Comparison of ENCODE assay signal across 13 cellular contexts in genomic region chr5:81044868-81045267, GRCh38.
DNase-seq lines count a peak whose midpoint lies in the region; ATAC-seq and TF ChIP-seq lines count a peak whose summit lies in the region.
"Had no signal": no experiment of that assay in that cellular context is flagged by ENCODE, and none has a peak within 500 bp of the region (broad histone marks: within the 10 kb centered on the region; RNA-seq: fewer than 3 reads in every experiment).

No MANE protein-coding gene starts in this region.

- H3K4me1 ChIP-seq in IMR-90 (ENCODE audit: control insufficient read depth, insufficient read depth, low read length), result peaks cover 3% of the 10 kb centered on the region
- H3K4me1 ChIP-seq in trophoblast cell (ENCODE audit: control insufficient read depth in 1 of 2, insufficient read depth in 2 of 2, low read length in 2 of 2), result peaks cover 0 to 2% of the 10 kb centered on the region in 2 experiments
- H3K4me1 ChIP-seq: BLaER1 treated with 17β-estradiol and CSF1 and Interleukin-3, amounts not matched to agents 10 nM and 100 nM had no signal

- intact Hi-C loops in IMR-90 (cut with micrococcal nuclease), result no loop called here
- intact Hi-C loops in dorsolateral prefrontal cortex (cut with DNase I), result loop anchor here (5.0 to 10.0 kb wide), 2 partner anchors 37 to 80 kb away; partner anchors contain the start of gene RASGRF2 (in 1 of the 2)

- H3K4ac ChIP-seq in IMR-90 (ENCODE audit: low read depth, low read length) (peak overlapping the region; percentile 34), trophoblast cell (ENCODE audit: low read depth, low read length) (no peak overlapping the region)

- H2BK120ac ChIP-seq in IMR-90 (ENCODE audit: low read depth, low read length) (peak overlapping the region; percentile 28), trophoblast cell (ENCODE audit: insufficient read depth, low read length, poor library complexity) (no peak overlapping the region)

- no peak overlapping the region for H3K27ac ChIP-seq in IMR-90 (ENCODE audit: insufficient read depth, low read length)
- H3K27ac ChIP-seq in dorsolateral prefrontal cortex, result peak overlapping the region in 52 of 59 donors; percentile 0 to 99 (median 86)
- H3K27ac ChIP-seq in trophoblast cell (ENCODE audit: low read depth, low read length), result peak overlapping the region; percentile 1
- H3K27ac ChIP-seq: BLaER1 treated with 17β-estradiol and CSF1 and Interleukin-3, amounts not matched to agents 10 nM and 100 nM had no signal

- no peak overlapping the region for H3K56ac ChIP-seq in IMR-90 (ENCODE audit: extremely low read depth, insufficient read depth, low read length)

- TF ChIP-seq CTCF in IMR-90 (conservative IDR thresholded peaks at IDR 0.05; ENCODE audit: low read depth, low read length), result no peak
- no peak for TF ChIP-seq CTCF in dorsolateral prefrontal cortex (IDR thresholded peaks at IDR 0.05 in 54 of 56, conservative IDR thresholded peaks at IDR 0.05 in 2 of 56; ENCODE audit: low read depth in 1 of 56, partially characterized antibody in 56 of 56)

- POLR2A ChIA-PET in IMR-90 (lab: Charles Lee; ENCODE audit: unreplicated experiment), result no interaction called here

- no peak overlapping the region for H4K91ac ChIP-seq in IMR-90 (ENCODE audit: insufficient read depth, low read depth, low read length)
- no peak overlapping the region for H4K91ac ChIP-seq in trophoblast cell (ENCODE audit: low read depth, low read length)

- CTCF ChIA-PET in IMR-90 (lab: Yijun Ruan, JAX), result interaction anchor here (0.7 kb wide), 1 partner anchor 8 kb away, joined by 3 read pairs; no protein-coding TSS in a partner anchor

- H2BK12ac ChIP-seq in trophoblast cell (ENCODE audit: low read length), result no peak overlapping the region

- BruUV-seq in IMR-90 (replicated peaks; lab: Mats Ljungman, UMichigan), result no TSS peak

- H3K4me2 ChIP-seq in IMR-90 (ENCODE audit: low read depth, low read length) (no peak overlapping the region), trophoblast cell (ENCODE audit: low read length) (no peak overlapping the region)
- H3K4me2 ChIP-seq: BLaER1 treated with 17β-estradiol and CSF1 and Interleukin-3, amounts not matched to agents 10 nM and 100 nM had no signal

- no peak overlapping the region for H4K12ac ChIP-seq in trophoblast cell (ENCODE audit: low read depth, low read length)

- no peak overlapping the region for H4K5ac ChIP-seq in IMR-90 (ENCODE audit: low read depth, low read length)

- peak overlapping the region; percentile 32 for H2BK20ac ChIP-seq in IMR-90 (ENCODE audit: low read depth, low read length)

- H2AFZ ChIP-seq in IMR-90 (replicated peaks; ENCODE audit: low read length, poor library complexity) (no peak overlapping the region), trophoblast cell (ENCODE audit: insufficient read depth, low read length, poor library complexity) (no peak overlapping the region)

- H4K20me1 ChIP-seq in IMR-90 (ENCODE audit: insufficient read depth, low read length), result peaks cover 3% of the 10 kb centered on the region; the same call in 1 of the 2 replicates
- H4K20me1 ChIP-seq: BLaER1 treated with 17β-estradiol and CSF1 and Interleukin-3, amounts not matched to agents 10 nM and 100 nM had no signal

- no peaks in the 10 kb centered on the region for H3K27me3 ChIP-seq in IMR-90 (ENCODE audit: control insufficient read depth, insufficient read depth, low read length)
- no peaks in the 10 kb centered on the region for H3K27me3 ChIP-seq in dorsolateral prefrontal cortex
- no peaks in the 10 kb centered on the region for H3K27me3 ChIP-seq in trophoblast cell (ENCODE audit: insufficient read depth, low read length)
- H3K27me3 ChIP-seq: BLaER1 treated with 17β-estradiol and CSF1 and Interleukin-3, amounts not matched to agents 10 nM and 100 nM had no signal

- ATAC-seq in IMR-90 (ENCODE audit: low read depth) (no peak), HG03378 (IDR thresholded peaks at IDR 0.05; ENCODE audit: unreplicated experiment) (no peak)

- H2BK15ac ChIP-seq in IMR-90 (ENCODE audit: low read depth, low read length), result no peak overlapping the region

- WGBS in IMR-90 (ENCODE audit: extremely low coverage in 2 of 2, insufficient read length in 1 of 2), 2 experiments, result no CpG with 5 or more reads among the region's 4 CpGs
- WGBS in trophoblast cell (ENCODE audit: extremely low coverage, insufficient coverage, insufficient read length), result no CpG with 5 or more reads among the region's 4 CpGs

- H2BK5ac ChIP-seq in IMR-90 (ENCODE audit: low read depth, low read length, poor library complexity, severe bottlenecking) (no peak overlapping the region), trophoblast cell (ENCODE audit: low read depth, low read length, poor library complexity) (no peak overlapping the region)

- H2AK9ac ChIP-seq in IMR-90 (replicated peaks; ENCODE audit: low read depth, low read length, poor library complexity), result no peak overlapping the region

- H3K4me3 ChIP-seq in IMR-90 (ENCODE audit: insufficient read depth, low read depth, low read length) (no peak overlapping the region), dorsolateral prefrontal cortex (no peak overlapping the region), trophoblast cell (ENCODE audit: low read depth, low read length) (no peak overlapping the region)
- H3K4me3 ChIP-seq: BLaER1 treated with 17β-estradiol and CSF1 and Interleukin-3, amounts not matched to agents 10 nM and 100 nM had no signal

- peaks cover 7% of the 10 kb centered on the region; the same call in 1 of the 2 replicates for H3K9me1 ChIP-seq in IMR-90 (ENCODE audit: insufficient read depth, low read length)

- H3K23ac ChIP-seq in IMR-90 (ENCODE audit: low read depth, low read length) (peak overlapping the region; percentile 49), trophoblast cell (ENCODE audit: low read length) (no peak overlapping the region)

- H3K79me1 ChIP-seq in IMR-90 (ENCODE audit: low read depth in 1 of 2, low read length in 2 of 2) (peaks cover 12 to 68% of the 10 kb centered on the region in 2 experiments), trophoblast cell (ENCODE audit: low read length) (no peaks in the 10 kb centered on the region)

- TF ChIP-seq RAD21 in IMR-90 (IDR thresholded peaks at IDR 0.05; ENCODE audit: low read length), result no peak

- no peak for TF ChIP-seq POLR2A in IMR-90 (IDR thresholded peaks at IDR 0.05; ENCODE audit: low read depth, low read length)

- H2AK5ac ChIP-seq in IMR-90 (ENCODE audit: low read depth, low read length) (no peak overlapping the region), trophoblast cell (ENCODE audit: low read length) (no peak overlapping the region)

- H3K36me3 ChIP-seq in IMR-90 (ENCODE audit: control insufficient read depth, insufficient read depth, low read length), result no peaks in the 10 kb centered on the region; the same call in 1 of the 2 replicates
- peaks cover 7 to 27% of the 10 kb centered on the region in 2 experiments for H3K36me3 ChIP-seq in trophoblast cell (ENCODE audit: control insufficient read depth in 1 of 2, insufficient read depth in 2 of 2, low read length in 2 of 2)
- H3K36me3 ChIP-seq: BLaER1 treated with 17β-estradiol and CSF1 and Interleukin-3, amounts not matched to agents 10 nM and 100 nM had no signal

- no peak overlapping the region for H4K8ac ChIP-seq in IMR-90 (ENCODE audit: low read depth in 2 of 2, low read length in 2 of 2)
- no peak overlapping the region for H4K8ac ChIP-seq in trophoblast cell (ENCODE audit: low read depth, low read length)

- in situ Hi-C loops in Caki2 (cut with HindIII; ENCODE audit: low pct_unique_long_range_greater_than_20kb, low sequenced_read_pairs) (no loop called here), IMR-90 (cut with MboI; ENCODE audit: low sequenced_read_pairs) (no loop called here)

- H3K9ac ChIP-seq in IMR-90 (ENCODE audit: low read depth, low read length) (no peak overlapping the region), trophoblast cell (ENCODE audit: low read length) (no peak overlapping the region)
- H3K9ac ChIP-seq: BLaER1 treated with 17β-estradiol and CSF1 and Interleukin-3, amounts not matched to agents 10 nM and 100 nM had no signal

- H3K14ac ChIP-seq in IMR-90 (replicated peaks; ENCODE audit: low read depth, low read length) (peak overlapping the region; percentile 27), trophoblast cell (ENCODE audit: low read length) (no peak overlapping the region)

- dilution Hi-C loops in IMR-90 (cut with HindIII; ENCODE audit: low sequenced_read_pairs, unreplicated experiment), result no loop called here

- DNase-seq in Caki2 (ENCODE audit: low read depth) (peak; percentile 6), IMR-90 (no peak), dorsolateral prefrontal cortex (no peak), trophoblast cell (no peak), pons (ENCODE audit: low spot score) (no peak), NCI-H2227 treated with DMSO at 0.1 percent for 48 hours (lab: John Stamatoyannopoulos, UW) (no peak)
- no peak for DNase-seq in central memory CD4-positive, alpha-beta T cell
- DNase-seq: CD4-positive, CD25-positive, alpha-beta regulatory T cell; DMS79; GOT3; H9 had no signal

- H3K18ac ChIP-seq in IMR-90 (ENCODE audit: low read depth, low read length) (no peak overlapping the region), trophoblast cell (ENCODE audit: low read length) (no peak overlapping the region)

- H3K79me2 ChIP-seq in trophoblast cell (ENCODE audit: control insufficient read depth, insufficient read depth, low read length, poor library complexity), result peaks cover 2% of the 10 kb centered on the region

- H3K9me3 ChIP-seq in IMR-90 (ENCODE audit: control insufficient read depth, insufficient read depth, low read length) (no peaks in the 10 kb centered on the region), trophoblast cell (ENCODE audit: insufficient read depth, low read depth, low read length) (no peaks in the 10 kb centered on the region)
- H3K9me3 ChIP-seq: BLaER1 treated with 17β-estradiol and CSF1 and Interleukin-3, amounts not matched to agents 10 nM and 100 nM had no signal

TF ChIP-seq in IMR-90, 13 proteins besides CTCF, POLR2A, EP300 and RAD21:
- TF ChIP-seq BHLHE40 (IDR thresholded peaks at IDR 0.05; ENCODE audit: low read depth, low read length), result no peak
- no peak for TF ChIP-seq MAZ (IDR thresholded peaks at IDR 0.05; ENCODE audit: borderline replicate concordance, low read depth, low read length)
